In the genomic region with DNA sequence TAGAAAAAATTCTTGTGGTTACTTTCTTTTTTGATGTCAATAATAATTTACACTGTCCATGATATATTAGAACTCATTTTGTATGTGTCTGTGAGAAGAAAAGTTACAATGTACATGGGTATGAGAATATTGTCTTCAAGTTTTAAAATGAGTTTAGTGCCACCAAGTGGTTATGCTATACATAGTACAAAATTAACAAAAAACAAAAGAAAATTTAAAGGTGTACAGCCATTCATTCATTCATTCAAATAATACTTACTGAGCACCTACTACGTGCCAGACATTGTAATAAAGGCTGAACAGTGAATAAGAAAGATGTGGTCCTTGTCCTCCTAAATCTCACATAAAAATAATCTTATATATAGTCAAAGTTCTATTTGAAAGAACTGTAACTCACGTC, we compare ENCODE assay signal across 1 cellular context.
TF ChIP-seq lines count a peak whose summit lies in the region.

No MANE protein-coding gene starts in this region.

TF ChIP-seq in HCT116, 20 proteins besides CTCF, POLR2A, EP300 and RAD21 (continued from another document):
- TF ChIP-seq, protein P1, sequence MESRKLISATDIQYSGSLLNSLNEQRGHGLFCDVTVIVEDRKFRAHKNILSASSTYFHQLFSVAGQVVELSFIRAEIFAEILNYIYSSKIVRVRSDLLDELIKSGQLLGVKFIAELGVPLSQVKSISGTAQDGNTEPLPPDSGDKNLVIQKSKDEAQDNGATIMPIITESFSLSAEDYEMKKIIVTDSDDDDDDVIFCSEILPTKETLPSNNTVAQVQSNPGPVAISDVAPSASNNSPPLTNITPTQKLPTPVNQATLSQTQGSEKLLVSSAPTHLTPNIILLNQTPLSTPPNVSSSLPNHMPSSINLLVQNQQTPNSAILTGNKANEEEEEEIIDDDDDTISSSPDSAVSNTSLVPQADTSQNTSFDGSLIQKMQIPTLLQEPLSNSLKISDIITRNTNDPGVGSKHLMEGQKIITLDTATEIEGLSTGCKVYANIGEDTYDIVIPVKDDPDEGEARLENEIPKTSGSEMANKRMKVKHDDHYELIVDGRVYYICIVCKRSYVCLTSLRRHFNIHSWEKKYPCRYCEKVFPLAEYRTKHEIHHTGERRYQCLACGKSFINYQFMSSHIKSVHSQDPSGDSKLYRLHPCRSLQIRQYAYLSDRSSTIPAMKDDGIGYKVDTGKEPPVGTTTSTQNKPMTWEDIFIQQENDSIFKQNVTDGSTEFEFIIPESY (IDR thresholded peaks at IDR 0.05; ENCODE audit: extremely low read depth, insufficient replicate concordance, low read length), result no peak
- TF ChIP-seq SIN3A (IDR thresholded peaks at IDR 0.05; ENCODE audit: low read depth) (no peak), ELF1 (IDR thresholded peaks at IDR 0.05; ENCODE audit: borderline replicate concordance, low read depth) (no peak), ZFX (IDR thresholded peaks at IDR 0.05) (no peak), YY1 (IDR thresholded peaks at IDR 0.05; ENCODE audit: extremely low read depth, insufficient replicate concordance, low read depth, low read length) (no peak)
- TF ChIP-seq, protein P2, sequence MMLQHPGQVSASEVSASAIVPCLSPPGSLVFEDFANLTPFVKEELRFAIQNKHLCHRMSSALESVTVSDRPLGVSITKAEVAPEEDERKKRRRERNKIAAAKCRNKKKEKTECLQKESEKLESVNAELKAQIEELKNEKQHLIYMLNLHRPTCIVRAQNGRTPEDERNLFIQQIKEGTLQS (IDR thresholded peaks at IDR 0.05), result no peak
